In genomic region chr3:184184546-184185234, GRCh38 we compare ENCODE assay signal across 2 cellular contexts.
TF ChIP-seq lines count a peak whose summit lies in the region.

No MANE protein-coding gene starts in this region.

TF ChIP-seq in SK-N-SH, 30 proteins besides CTCF, POLR2A, EP300 and RAD21 (continued from another document):
- no peak for TF ChIP-seq FOXM1 (IDR thresholded peaks at IDR 0.05; ENCODE audit: low read depth)
- TF ChIP-seq RCOR1 (IDR thresholded peaks at IDR 0.05; ENCODE audit: low read length), result no peak
- TF ChIP-seq MXI1 (IDR thresholded peaks at IDR 0.05; ENCODE audit: low read depth, low read length), result no peak
- TF ChIP-seq MEF2A (IDR thresholded peaks at IDR 0.05; ENCODE audit: borderline replicate concordance, low read depth), result no peak
- TF ChIP-seq ELF1 (IDR thresholded peaks at IDR 0.05), result no peak
- no peak for TF ChIP-seq FOSL2 (IDR thresholded peaks at IDR 0.05; ENCODE audit: borderline replicate concordance, low read depth)
- TF ChIP-seq POLR2AphosphoS5 (IDR thresholded peaks at IDR 0.05; ENCODE audit: low read depth, low read length), result no peak
- no peak for TF ChIP-seq ZBTB33 (IDR thresholded peaks at IDR 0.05; ENCODE audit: borderline replicate concordance, low read depth)
- no peak for TF ChIP-seq SMC3 (IDR thresholded peaks at IDR 0.05; ENCODE audit: low read depth, low read length)
- TF ChIP-seq TEAD4 (IDR thresholded peaks at IDR 0.05; ENCODE audit: borderline replicate concordance, insufficient read depth), result no peak
- no peak for TF ChIP-seq FOXJ3 (CRISPR knock-in tag; IDR thresholded peaks at IDR 0.05)
- TF ChIP-seq REST (IDR thresholded peaks at IDR 0.05; ENCODE audit: low read depth, low read length), result no peak
- TF ChIP-seq CHD2 (IDR thresholded peaks at IDR 0.05; ENCODE audit: low read length, partially characterized antibody), result no peak

TF ChIP-seq in SK-N-SH treated with all-trans-retinoic acid at 6 μM for 48 hours, 23 proteins besides CTCF, POLR2A, EP300 and RAD21 (continued from another document):
- TF ChIP-seq CREB5 (CRISPR knock-in tag; IDR thresholded peaks at IDR 0.05; ENCODE audit: low read depth) (no peak), BACH2 (CRISPR knock-in tag; IDR thresholded peaks at IDR 0.05; ENCODE audit: borderline replicate concordance) (no peak), ESRRG (CRISPR knock-in tag; IDR thresholded peaks at IDR 0.05) (no peak), TSHZ2 (CRISPR knock-in tag; IDR thresholded peaks at IDR 0.05) (no peak), ZNF8 (CRISPR knock-in tag; IDR thresholded peaks at IDR 0.05) (no peak), ARNTL (CRISPR knock-in tag; IDR thresholded peaks at IDR 0.05; ENCODE audit: borderline replicate concordance, low read depth) (no peak), SNAI2 (CRISPR knock-in tag; IDR thresholded peaks at IDR 0.05) (no peak)
